8 cellular contexts compared by ENCODE assay signal in the genomic region with DNA sequence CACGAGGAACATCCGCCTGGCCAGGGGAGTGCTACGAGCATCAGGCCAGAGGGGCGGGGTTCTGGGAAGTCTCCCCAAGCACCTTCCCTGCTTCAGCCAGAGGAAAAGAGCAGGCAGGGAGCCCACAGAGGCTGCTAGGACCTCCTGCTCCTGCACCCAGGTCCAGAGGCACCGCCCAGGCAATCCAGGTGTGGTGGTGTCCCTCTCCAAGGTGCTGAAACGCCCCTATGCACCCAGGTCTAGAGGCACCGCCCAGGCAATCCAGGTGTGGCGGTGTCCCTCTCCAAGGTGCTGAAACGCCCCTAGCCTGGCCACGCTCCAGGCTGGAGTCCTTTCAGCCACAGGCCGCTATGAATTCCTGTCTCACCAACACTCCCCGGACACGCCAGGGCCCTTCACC. TPM values are rescaled to one million over a fixed set of nuclear protein-coding genes. Genes with fewer than 3 reads are reported as not detected.
A peak's percentile ranks its signal among the peaks of the same experiment; 100 is the strongest.
DNase-seq lines count a peak whose midpoint lies in the region; ATAC-seq, FAIRE-seq and TF ChIP-seq lines count a peak whose summit lies in the region.

No MANE protein-coding gene starts in this region.

- no peaks in the 10 kb centered on the region for H3K36me3 ChIP-seq in right atrium auricular region

- peaks cover 7 to 13% of the 10 kb centered on the region in 2 donors for H3K4me1 Mint-ChIP-seq in natural killer cell

- H3K27me3 Mint-ChIP-seq in natural killer cell (ENCODE audit: low read depth in 2 of 2): peaks cover 0 to 7% of the 10 kb centered on the region in 2 donors

- no peaks in the 10 kb centered on the region for H3K27me3 ChIP-seq in right atrium auricular region

- no peak for FAIRE-seq in urothelium cell line (lab: Jason Lieb, UNC)

- H3K27ac ChIP-seq in right atrium auricular region: no peak overlapping the region

- H3K36me3 Mint-ChIP-seq in natural killer cell: no peaks in the 10 kb centered on the region

- H3K4me3 ChIP-seq in right atrium auricular region (no peak overlapping the region), lower leg skin (ENCODE audit: low read depth, poor library complexity, severe bottlenecking) (no peak overlapping the region)

- peak; percentile 15 for ATAC-seq in left ventricle myocardium superior
- ATAC-seq in natural killer cell: no peak

- 43 to 44% methylated on average over 11 to 13 of the region's 13 CpGs for WGBS in lower leg skin, 2 donors

- H3K9me3 Mint-ChIP-seq in natural killer cell: no peaks in the 10 kb centered on the region

- H3K9me3 ChIP-seq in right atrium auricular region: no peaks in the 10 kb centered on the region

- H3K27ac Mint-ChIP-seq in natural killer cell: no peak overlapping the region

- no peak for TF ChIP-seq POLR2A in lower leg skin (IDR thresholded peaks at IDR 0.05)

- no peak overlapping the region for H3K4me3 Mint-ChIP-seq in natural killer cell

- H3K4me1 ChIP-seq in right atrium auricular region: peaks cover 0 to 21% of the 10 kb centered on the region in 2 donors

- DNase-seq in left ventricle myocardium superior: no peak
- DNase-seq in right atrium auricular region (ENCODE audit: low spot score): no peak
- DNase-seq in activated CD8-positive, alpha-beta memory T cell treated with anti-CD3 and anti-CD28 coated beads for 24 hours: peak; percentile 70
- DNase-seq in islet precursor cell: peak; percentile 95
- peak; percentile 79 for DNase-seq in urothelium cell line (ENCODE audit: low spot score)
- DNase-seq in dermis blood vessel endothelial cell: no peak
- no peak for DNase-seq in natural killer cell
- DNase-seq in lower leg skin (ENCODE audit: low spot score in 2 of 2): no peak

- TF ChIP-seq CTCF in right atrium auricular region (IDR thresholded peaks at IDR 0.05) (no peak), natural killer cell (IDR thresholded peaks at IDR 0.05) (no peak), lower leg skin (IDR thresholded peaks at IDR 0.05) (no peak)

- intact Hi-C loops in left ventricle myocardium superior (cut with micrococcal nuclease) (loop anchor here (5.0 kb wide), 1 partner anchor 150 kb away; no protein-coding TSS in a partner anchor), natural killer cell (cut with micrococcal nuclease) (no loop called here), lower leg skin (cut with DNase I; ENCODE audit: low total_unique reads) (no loop called here)

RNA-seq across cellular contexts. Expression of gene UBAC1, which starts 10.7 kb away (rescaled TPM):
- total RNA-seq in left ventricle myocardium superior (116 TPM), right atrium auricular region (10 to 100 TPM; 58.6 to 76.9 TPM), dermis blood vessel endothelial cell (35.9 and 36.2 TPM in 2 replicates), natural killer cell (10 to 100 TPM; 22.7 to 31.8 (median 27.6) TPM), lower leg skin (10 to 100 TPM; 89.3 to 99.3 (median 96.9) TPM)

Comparison
In these comparisons a context has a peak if more than half of its experiments do, and no peak if none do; other contexts are left out.
1. DNase-seq: peak in activated CD8-positive, alpha-beta memory T cell treated with anti-CD3 and anti-CD28 coated beads for 24 hours (single experiment), islet precursor cell (single experiment) and urothelium cell line (single experiment); none in left ventricle myocardium superior (single experiment), right atrium auricular region (single experiment), dermis blood vessel endothelial cell (single experiment), natural killer cell (single experiment) and lower leg skin (0 of 2).